Comparison of ENCODE assay signal across 2 cellular contexts in genomic region chr1:1194723-1195122, GRCh38.
TF ChIP-seq lines count a peak whose summit lies in the region.

No MANE protein-coding gene starts in this region.

TF ChIP-seq in HEK293, 187 proteins besides CTCF, POLR2A, EP300 and RAD21 (continues in another document):
- TF ChIP-seq ZBTB49 (tag by site-specific recombination; IDR thresholded peaks at IDR 0.05; ENCODE audit: low read depth): no peak
- TF ChIP-seq SETDB1 (IDR thresholded peaks at IDR 0.05; ENCODE audit: insufficient read length, low read length): peak; percentile 77
- TF ChIP-seq ZNF184 (tag by site-specific recombination; IDR thresholded peaks at IDR 0.05): no peak
- TF ChIP-seq ZSCAN30 (tag by site-specific recombination; IDR thresholded peaks at IDR 0.05): no peak
- TF ChIP-seq ZNF133 (tag by site-specific recombination; IDR thresholded peaks at IDR 0.05): peak; percentile 98
- peak; percentile 36; the same call in 1 of the 2 replicates for TF ChIP-seq ZNF76 (tag by site-specific recombination; IDR thresholded peaks at IDR 0.05; ENCODE audit: borderline replicate concordance, low read depth)
- TF ChIP-seq REPIN1 (tag by site-specific recombination; IDR thresholded peaks at IDR 0.05; ENCODE audit: low read depth): no peak
- TF ChIP-seq ZNF114 (tag by site-specific recombination; IDR thresholded peaks at IDR 0.05): no peak
- TF ChIP-seq HIC1 (tag by site-specific recombination; IDR thresholded peaks at IDR 0.05): no peak
- TF ChIP-seq TRIM28 (IDR thresholded peaks at IDR 0.05; ENCODE audit: borderline replicate concordance, low read length): peak; percentile 30; the same call in 1 of the 2 replicates
- TF ChIP-seq, protein P1, sequence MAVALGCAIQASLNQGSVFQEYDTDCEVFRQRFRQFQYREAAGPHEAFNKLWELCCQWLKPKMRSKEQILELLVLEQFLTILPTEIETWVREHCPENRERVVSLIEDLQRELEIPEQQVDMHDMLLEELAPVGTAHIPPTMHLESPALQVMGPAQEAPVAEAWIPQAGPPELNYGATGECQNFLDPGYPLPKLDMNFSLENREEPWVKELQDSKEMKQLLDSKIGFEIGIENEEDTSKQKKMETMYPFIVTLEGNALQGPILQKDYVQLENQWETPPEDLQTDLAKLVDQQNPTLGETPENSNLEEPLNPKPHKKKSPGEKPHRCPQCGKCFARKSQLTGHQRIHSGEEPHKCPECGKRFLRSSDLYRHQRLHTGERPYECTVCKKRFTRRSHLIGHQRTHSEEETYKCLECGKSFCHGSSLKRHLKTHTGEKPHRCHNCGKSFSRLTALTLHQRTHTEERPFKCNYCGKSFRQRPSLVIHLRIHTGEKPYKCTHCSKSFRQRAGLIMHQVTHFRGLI (tag by site-specific recombination; IDR thresholded peaks at IDR 0.05): no peak
- no peak for TF ChIP-seq HOXD13 (CRISPR knock-in tag; IDR thresholded peaks at IDR 0.05; ENCODE audit: borderline replicate concordance)
- TF ChIP-seq SP3 (tag by site-specific recombination; IDR thresholded peaks at IDR 0.05): no peak
- TF ChIP-seq ZBTB11 (tag by site-specific recombination; conservative IDR thresholded peaks at IDR 0.05; ENCODE audit: low read depth): no peak
- TF ChIP-seq ZNF211 (tag by site-specific recombination; IDR thresholded peaks at IDR 0.05; ENCODE audit: low read depth): no peak
- TF ChIP-seq KLF9 (tag by site-specific recombination; IDR thresholded peaks at IDR 0.05; ENCODE audit: low read depth): peak; percentile 22; the same call in 1 of the 2 replicates

TF ChIP-seq in K562, 482 proteins besides CTCF, POLR2A, EP300 and RAD21:
- TF ChIP-seq TRIM24 (IDR thresholded peaks at IDR 0.05) (peak in 1 of 2 experiments; percentile 39; a peak in 1 of 4 replicates), PREB (CRISPR knock-in tag; IDR thresholded peaks at IDR 0.05) (no peak), ZNF133 (CRISPR knock-in tag; IDR thresholded peaks at IDR 0.05) (no peak), PCBP1 (IDR thresholded peaks at IDR 0.05; ENCODE audit: low read depth, low read length, poor library complexity, severe bottlenecking) (no peak), MCM3 (IDR thresholded peaks at IDR 0.05) (no peak), CBX3 (IDR thresholded peaks at IDR 0.05; ENCODE audit: borderline replicate concordance in 1 of 2, low read length in 2 of 2) (peak in 1 of 2 experiments; percentile 87; a peak in 2 of 3 replicates), AFF1 (IDR thresholded peaks at IDR 0.05; ENCODE audit: low read depth in 1 of 2, partially characterized antibody in 2 of 2) (no peak), TAL1 (IDR thresholded peaks at IDR 0.05) (no peak), CCAR2 (IDR thresholded peaks at IDR 0.05; ENCODE audit: low read depth, low read length) (no peak), E2F6 (IDR thresholded peaks at IDR 0.05; ENCODE audit: borderline replicate concordance in 1 of 2, extremely low read depth in 1 of 2, insufficient read depth in 1 of 2, insufficient read length in 1 of 2, low read depth in 1 of 2, low read length in 1 of 2, poor library complexity in 1 of 2, severe bottlenecking in 1 of 2) (no peak), TRIM28 (IDR thresholded peaks at IDR 0.05) (peak; percentile 92), ZEB2 (IDR thresholded peaks at IDR 0.05) (no peak), ZNF121 (CRISPR knock-in tag; conservative IDR thresholded peaks at IDR 0.05) (no peak), ZNF444 (CRISPR knock-in tag; IDR thresholded peaks at IDR 0.05) (no peak), ZBTB11 (CRISPR knock-in tag; IDR thresholded peaks at IDR 0.05) (no peak)
- TF ChIP-seq, protein P2, sequence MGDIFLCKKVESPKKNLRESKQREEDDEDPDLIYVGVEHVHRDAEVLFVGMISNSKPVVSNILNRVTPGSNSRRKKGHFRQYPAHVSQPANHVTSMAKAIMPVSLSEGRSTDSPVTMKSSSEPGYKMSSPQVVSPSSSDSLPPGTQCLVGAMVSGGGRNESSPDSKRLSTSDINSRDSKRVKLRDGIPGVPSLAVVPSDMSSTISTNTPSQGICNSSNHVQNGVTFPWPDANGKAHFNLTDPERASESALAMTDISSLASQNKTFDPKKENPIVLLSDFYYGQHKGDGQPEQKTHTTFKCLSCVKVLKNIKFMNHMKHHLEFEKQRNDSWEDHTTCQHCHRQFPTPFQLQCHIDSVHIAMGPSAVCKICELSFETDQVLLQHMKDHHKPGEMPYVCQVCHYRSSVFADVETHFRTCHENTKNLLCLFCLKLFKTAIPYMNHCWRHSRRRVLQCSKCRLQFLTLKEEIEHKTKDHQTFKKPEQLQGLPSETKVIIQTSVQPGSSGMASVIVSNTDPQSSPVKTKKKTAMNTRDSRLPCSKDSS (IDR thresholded peaks at IDR 0.05; ENCODE audit: low read depth, partially characterized antibody): peak; percentile 22
- TF ChIP-seq, protein P3, sequence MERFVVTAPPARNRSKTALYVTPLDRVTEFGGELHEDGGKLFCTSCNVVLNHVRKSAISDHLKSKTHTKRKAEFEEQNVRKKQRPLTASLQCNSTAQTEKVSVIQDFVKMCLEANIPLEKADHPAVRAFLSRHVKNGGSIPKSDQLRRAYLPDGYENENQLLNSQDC (CRISPR knock-in tag; IDR thresholded peaks at IDR 0.05): no peak
